ENCODE assay signal across 1 cellular context in genomic region chr16:27717726-27718125, GRCh38.
TF ChIP-seq lines count a peak whose summit lies in the region.

No MANE protein-coding gene starts in this region.

TF ChIP-seq in HCT116, 20 proteins besides CTCF, POLR2A, EP300 and RAD21 (continued from another document):
- TF ChIP-seq SP1 (IDR thresholded peaks at IDR 0.05; ENCODE audit: low read depth), result no peak
- no peak for TF ChIP-seq JUND (IDR thresholded peaks at IDR 0.05)
- no peak for TF ChIP-seq EGR1 (IDR thresholded peaks at IDR 0.05; ENCODE audit: low read depth)
TF ChIP-seq in HCT116: peak in this region for 0.
